19 cellular contexts compared by ENCODE assay signal in the genomic region with DNA sequence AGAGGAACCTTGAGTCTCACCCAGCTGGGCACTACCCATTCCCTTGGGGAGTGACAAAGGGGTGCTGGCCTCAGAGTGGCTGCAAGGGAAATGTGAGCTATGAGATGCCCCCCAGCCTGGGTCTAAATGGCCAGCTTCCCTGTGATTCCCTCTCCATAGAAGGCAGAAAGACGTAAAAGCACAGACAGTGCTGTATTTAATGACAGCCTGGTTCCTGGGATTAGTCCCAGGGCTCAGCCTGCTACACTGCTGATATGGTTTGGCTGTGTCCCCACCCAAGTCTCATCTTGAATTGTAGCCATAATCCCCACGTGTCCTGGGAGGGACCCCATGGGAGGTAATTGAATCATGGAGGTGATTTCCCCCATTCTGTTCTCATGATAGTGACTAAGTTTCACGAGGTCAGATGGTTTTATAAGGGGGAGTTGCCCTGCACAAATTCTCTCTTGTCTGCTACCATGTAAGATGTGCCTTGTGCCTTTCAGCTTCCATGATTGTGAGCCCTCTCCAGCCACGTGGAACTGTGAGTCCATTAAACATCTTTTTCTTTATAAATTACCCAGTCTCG. TPM values are rescaled to one million over a fixed set of nuclear protein-coding genes. Genes with fewer than 3 reads are reported as not detected.
"Had no signal": no experiment of that assay in that cellular context is flagged by ENCODE, and none has a peak within 500 bp of the region (broad histone marks: within the 10 kb centered on the region; RNA-seq: fewer than 3 reads in every experiment).

No MANE protein-coding gene starts in this region.

- H3K27ac ChIP-seq: body of pancreas, esophagus muscularis mucosa, left ventricle myocardium inferior, ovary had no signal

- H3K4me2 ChIP-seq: smooth muscle cell had no signal

- H3K9me3 ChIP-seq: body of pancreas, esophagus muscularis mucosa, left ventricle myocardium inferior, ovary had no signal

- H3K9me3 Mint-ChIP-seq: activated naive CD4-positive, alpha-beta T cell treated with anti-CD3 and anti-CD28 coated beads, Interleukin-2, amount 50 U/mL, for 24 hours; activated T-cell treated with anti-CD3 and anti-CD28 coated beads, Interleukin-2, amount 50 U/mL, for 24 hours; central memory CD8-positive, alpha-beta T cell; neural crest cell; T-helper 2 cell treated with Interferon-gamma antibody and Interleukin-4, amounts not matched to agents 5 μg/mL and 100 μg/mL, for 36 hours had no signal

- H3K4me3 Mint-ChIP-seq: activated naive CD4-positive, alpha-beta T cell treated with anti-CD3 and anti-CD28 coated beads, Interleukin-2, amount 50 U/mL, for 24 hours; activated T-cell treated with anti-CD3 and anti-CD28 coated beads, Interleukin-2, amount 50 U/mL, for 24 hours; central memory CD8-positive, alpha-beta T cell; neural crest cell; T-helper 2 cell treated with Interferon-gamma antibody and Interleukin-4, amounts not matched to agents 5 μg/mL and 100 μg/mL, for 36 hours had no signal

- H3K4me1 Mint-ChIP-seq: activated naive CD4-positive, alpha-beta T cell treated with anti-CD3 and anti-CD28 coated beads, Interleukin-2, amount 50 U/mL, for 24 hours; central memory CD8-positive, alpha-beta T cell had no signal

- H3K36me3 Mint-ChIP-seq: activated naive CD4-positive, alpha-beta T cell treated with anti-CD3 and anti-CD28 coated beads, Interleukin-2, amount 50 U/mL, for 24 hours had no signal

- H3K27ac Mint-ChIP-seq: activated naive CD4-positive, alpha-beta T cell treated with anti-CD3 and anti-CD28 coated beads, Interleukin-2, amount 50 U/mL, for 24 hours; activated T-cell treated with anti-CD3 and anti-CD28 coated beads, Interleukin-2, amount 50 U/mL, for 24 hours; T-helper 2 cell treated with Interferon-gamma antibody and Interleukin-4, amounts not matched to agents 5 μg/mL and 100 μg/mL, for 36 hours had no signal

- ATAC-seq: activated CD4-positive, CD25-positive, alpha-beta regulatory T cell treated with anti-CD3 and anti-CD28 coated beads, Interleukin-2, amount 50 U/mL, for 24 hours; body of pancreas had no signal

- H3K4me1 ChIP-seq: body of pancreas, left ventricle myocardium inferior had no signal

- FAIRE-seq: endometrium had no signal

- H3K4me3 ChIP-seq: body of pancreas, left ventricle myocardium inferior, ovary, smooth muscle cell had no signal

- H3K27me3 Mint-ChIP-seq: activated T-cell treated with anti-CD3 and anti-CD28 coated beads, Interleukin-2, amount 50 U/mL, for 24 hours had no signal

- H3K36me3 ChIP-seq: esophagus muscularis mucosa, left ventricle myocardium inferior, ovary had no signal

- H3K27me3 ChIP-seq: body of pancreas, ovary had no signal

- DNase-seq: activated CD4-positive, alpha-beta T cell treated with anti-CD3 and anti-CD28 coated beads, Interleukin-2, amount 50 U/mL, for 4 hours; activated effector memory CD4-positive, alpha-beta T cell treated with Interleukin-2 at 50 U/mL for 16 hours; activated T-cell treated with anti-CD3 and anti-CD28 coated beads, Interleukin-2, amount 50 U/mL, for 24 hours; foreskin fibroblast; mesenchymal stem cell; ovary; stimulated activated naive CD4-positive, alpha-beta T cell; SW 1271 had no signal

RNA-seq across cellular contexts. Expression of gene CALN1, which starts 23.9 kb away (rescaled TPM):
- total RNA-seq: left ventricle myocardium inferior, renal cortical epithelial cell, smooth muscle cell had no signal
- polyA plus RNA-seq: smooth muscle cell had no signal
